In the genomic region with DNA sequence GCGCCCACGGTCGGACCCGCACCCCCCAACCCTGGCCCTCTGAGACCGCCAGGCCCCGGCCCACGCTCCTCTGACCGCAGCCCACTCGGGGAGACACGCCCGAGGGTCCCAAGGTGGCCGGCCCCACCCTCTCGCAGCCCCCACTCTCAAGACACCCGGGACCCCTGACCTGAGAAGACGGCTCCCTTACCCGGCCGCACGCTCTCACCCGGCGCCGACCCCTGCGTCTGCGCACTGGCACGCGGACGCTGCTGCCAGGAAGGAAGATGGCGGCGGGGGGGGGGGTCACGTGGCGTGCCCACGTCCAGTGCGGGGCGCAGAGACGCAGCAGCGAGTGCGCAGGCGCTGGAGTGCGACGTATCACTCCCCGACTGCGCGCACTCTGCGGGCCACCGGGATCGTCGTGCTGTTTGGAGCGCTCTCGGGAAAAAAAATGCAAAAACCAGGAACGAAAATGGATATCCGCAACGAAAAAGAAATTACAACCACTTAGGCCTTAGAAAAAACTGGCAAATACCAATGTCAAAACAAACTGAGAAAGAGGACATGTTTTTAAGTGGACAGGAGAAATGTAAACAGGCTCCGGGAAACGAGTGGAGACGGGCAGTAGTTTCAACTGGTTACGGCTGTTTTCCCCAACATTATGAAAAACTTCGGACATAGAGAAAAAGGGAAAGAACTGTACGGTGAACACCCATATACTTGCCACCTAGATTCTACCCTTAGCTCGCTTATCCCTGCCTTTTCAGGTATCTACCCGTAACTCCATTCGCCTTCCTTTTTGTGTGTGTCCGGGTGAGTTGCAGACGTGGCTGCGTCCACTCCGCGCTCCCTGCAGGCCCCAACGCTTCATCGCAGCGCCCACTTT, we compare ENCODE assay signal across 8 cellular contexts. TPM values are rescaled to one million over a fixed set of nuclear protein-coding genes. Genes with fewer than 3 reads are reported as not detected.
A peak's percentile ranks its signal among the peaks of the same experiment; 100 is the strongest.
DNase-seq lines count a peak whose midpoint lies in the region; ATAC-seq lines count a peak whose summit lies in the region.

A gene (minus strand): TSS at position 236 of the 868 bp plus-strand sequence. CDS start 902 bp downstream, outside the sequence.

- H3K9me3 Mint-ChIP-seq in activated naive CD4-positive, alpha-beta T cell treated with anti-CD3 and anti-CD28 coated beads, Interleukin-2, amount 50 U/mL, for 72 hours = no peaks in the 10 kb centered on the region

- H3K27ac Mint-ChIP-seq in activated naive CD4-positive, alpha-beta T cell treated with anti-CD3 and anti-CD28 coated beads, Interleukin-2, amount 50 U/mL, for 72 hours = peak within 1 kb of the TSS; percentile 90 to 98

- peaks cover 42 to 43% of the 10 kb centered on the region in 2 donors for H3K36me3 Mint-ChIP-seq in activated naive CD4-positive, alpha-beta T cell treated with anti-CD3 and anti-CD28 coated beads, Interleukin-2, amount 50 U/mL, for 72 hours

- ATAC-seq in HG02588 (IDR thresholded peaks at IDR 0.05; ENCODE audit: unreplicated experiment) = peak; percentile 56
- peak; percentile 79 to 84 for ATAC-seq in activated naive CD4-positive, alpha-beta T cell treated with anti-CD3 and anti-CD28 coated beads, Interleukin-2, amount 50 U/mL, for 72 hours

- DNase-seq in GM04504 (ENCODE audit: low read depth) (peak; percentile 71), NCI-H128 (lab: John Stamatoyannopoulos, UW; ENCODE audit: unreplicated experiment) (peak; percentile 80), SKM-1 treated with dmso at 0.1 percent for 144 hours (lab: John Stamatoyannopoulos, UW; ENCODE audit: unreplicated experiment) (peak; percentile 76), glomerular endothelial cell (ENCODE audit: extremely low read depth, low read depth, low spot score) (no peak), occipital lobe (lab: John Stamatoyannopoulos, UW) (peak; percentile 89), superior temporal gyrus (ENCODE audit: extremely low spot score) (peak; percentile 91)
- peak; percentile 86 to 87 for DNase-seq in activated naive CD4-positive, alpha-beta T cell treated with anti-CD3 and anti-CD28 coated beads, Interleukin-2, amount 50 U/mL, for 72 hours (ENCODE audit: low spot score in 2 of 2)

RNA-seq across cellular contexts. Expression of the gene that starts here (rescaled TPM):
- total RNA-seq in activated naive CD4-positive, alpha-beta T cell treated with anti-CD3 and anti-CD28 coated beads, Interleukin-2, amount 50 U/mL, for 72 hours = 10 to 100 TPM; 60.4 to 69.6 TPM
- total RNA-seq in glomerular endothelial cell (45.9 and 64.7 TPM in 2 replicates), occipital lobe (20.0 TPM)
